ENCODE assay signal across 36 cellular contexts in the genomic region with DNA sequence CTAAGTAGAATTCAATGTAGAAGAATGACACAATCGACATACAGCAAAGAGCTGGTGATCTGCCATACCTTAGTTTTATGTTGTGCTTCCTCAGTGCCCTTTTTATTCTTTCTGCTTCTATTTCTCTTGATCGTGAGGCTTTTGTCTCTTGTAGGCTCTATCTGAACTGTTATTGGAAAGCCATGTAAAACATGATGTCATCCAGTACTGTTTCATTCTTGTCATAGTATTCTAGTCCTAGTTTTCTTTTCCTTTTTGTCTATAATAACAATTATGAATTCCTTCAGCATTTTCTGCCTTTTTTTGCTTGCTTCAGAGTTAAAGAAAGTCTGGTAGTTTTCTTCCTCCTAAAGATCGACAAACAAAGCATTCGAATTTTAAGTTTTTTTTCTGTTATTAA.
"Had no signal": no experiment of that assay in that cellular context is flagged by ENCODE, and none has a peak within 500 bp of the region (broad histone marks: within the 10 kb centered on the region; RNA-seq: fewer than 3 reads in every experiment).

No MANE protein-coding gene starts in this region.

- H3K27me3 ChIP-seq: brain microvascular endothelial cell, esophagus squamous epithelium, foreskin keratinocyte, gastrocnemius medialis, hepatocyte had no signal

- H2AFZ ChIP-seq: hepatocyte had no signal

- H3K4me3 Mint-ChIP-seq: activated CD4-positive, alpha-beta memory T cell treated with anti-CD3 and anti-CD28 coated beads for 36 hours; activated CD4-positive, alpha-beta T cell treated with anti-CD3 and anti-CD28 coated beads for 36 hours; activated CD4-positive, alpha-beta T cell treated with anti-CD3 and anti-CD28 coated beads, Interleukin-2, amount 10 ng/mL, durations not matched to agents 24 days and 14 days; activated CD8-positive, alpha-beta memory T cell treated with anti-CD3 and anti-CD28 coated beads, Interleukin-2, amount 10 ng/mL, durations not matched to agents 7 days and 5 days; activated CD8-positive, alpha-beta T cell treated with anti-CD3 and anti-CD28 coated beads, Interleukin-2, amount 10 ng/mL, durations not matched to agents 7 days and 5 days; activated naive CD4-positive, alpha-beta T cell treated with anti-CD3 and anti-CD28 coated beads for 36 hours; activated naive CD4-positive, alpha-beta T cell treated with anti-CD3 and anti-CD28 coated beads, Interleukin-2, amount 50 U/mL, for 24 hours; activated naive CD8-positive, alpha-beta T cell treated with anti-CD3 and anti-CD28 coated beads, Interleukin-2, amount 10 ng/mL, durations not matched to agents 7 days and 5 days; activated T-helper 1 cell treated with anti-CD3 and anti-CD28 coated beads, Interleukin-12 subunit alpha, Interleukin-12 subunit beta, Interleukin-2, Interleukin-4 antibody, amounts not matched to agents 30 ng/mL and 10 ng/mL and 1 ng/mL, durations not matched to agents 14 hours and 24 hours and 36 hours; central memory CD8-positive, alpha-beta T cell; effector memory CD8-positive, alpha-beta T cell had no signal

- DNase-seq: activated CD4-positive, alpha-beta memory T cell treated with anti-CD3 and anti-CD28 coated beads for 36 hours; activated CD4-positive, alpha-beta T cell treated with anti-CD3 and anti-CD28 coated beads for 36 hours; activated CD4-positive, alpha-beta T cell treated with anti-CD3 and anti-CD28 coated beads, Interleukin-2, amount 10 ng/mL, durations not matched to agents 24 days and 14 days; activated CD4-positive, CD25-positive, alpha-beta regulatory T cell; activated CD4-positive, CD25-positive, alpha-beta regulatory T cell treated with anti-CD3 and anti-CD28 coated beads, Interleukin-2, amount 50 U/mL, for 72 hours; activated CD8-positive, alpha-beta memory T cell treated with anti-CD3 and anti-CD28 coated beads, Interleukin-2, amount 10 ng/mL, durations not matched to agents 7 days and 5 days; activated CD8-positive, alpha-beta memory T cell treated with anti-CD3 and anti-CD28 coated beads, Interleukin-2, amount 50 U/mL, for 4 hours; activated CD8-positive, alpha-beta T cell treated with anti-CD3 and anti-CD28 coated beads, Interleukin-2, amount 10 ng/mL, durations not matched to agents 7 days and 5 days; activated effector memory CD4-positive, alpha-beta T cell treated with anti-CD3 and anti-CD28 coated beads, Interleukin-2, amount 50 U/mL, for 16 hours; activated naive CD4-positive, alpha-beta T cell treated with anti-CD3 and anti-CD28 coated beads for 36 hours; activated naive CD8-positive, alpha-beta T cell treated with anti-CD3 and anti-CD28 coated beads, Interleukin-2, amount 10 ng/mL, durations not matched to agents 7 days and 5 days; activated T-cell treated with anti-CD3 and anti-CD28 coated beads, Interleukin-2, amount 50 U/mL, for 1 hour; activated T-cell treated with anti-CD3 and anti-CD28 coated beads, Interleukin-2, amount 50 U/mL, for 48 hours; amniotic stem cell; anterior cingulate cortex; brain microvascular endothelial cell; cortex of kidney; dermis blood vessel endothelial cell; effector CD4-positive, alpha-beta T cell; effector memory CD8-positive, alpha-beta T cell; esophagus squamous epithelium; foreskin keratinocyte; gastrocnemius medialis; glutamatergic neuron; heart left ventricle; T-helper 1 cell; T-helper 2 cell had no signal

- H3K9me3 Mint-ChIP-seq: activated CD4-positive, alpha-beta memory T cell treated with anti-CD3 and anti-CD28 coated beads for 36 hours; activated naive CD4-positive, alpha-beta T cell treated with anti-CD3 and anti-CD28 coated beads for 36 hours; activated naive CD4-positive, alpha-beta T cell treated with anti-CD3 and anti-CD28 coated beads, Interleukin-2, amount 50 U/mL, for 24 hours; activated naive CD8-positive, alpha-beta T cell treated with anti-CD3 and anti-CD28 coated beads, Interleukin-2, amount 10 ng/mL, durations not matched to agents 7 days and 5 days; activated T-helper 1 cell treated with anti-CD3 and anti-CD28 coated beads, Interleukin-12 subunit alpha, Interleukin-12 subunit beta, Interleukin-2, Interleukin-4 antibody, amounts not matched to agents 30 ng/mL and 10 ng/mL and 1 ng/mL, durations not matched to agents 14 hours and 24 hours and 36 hours; activated T-helper 2 cell treated with anti-CD3 and anti-CD28 coated beads, Interferon-gamma antibody, Interleukin-2, Interleukin-4, amounts not matched to agents 10 μg/mL and 5 μg/mL and 100 μg/mL, durations not matched to agents 14 hours and 24 hours and 36 hours; central memory CD8-positive, alpha-beta T cell; effector memory CD8-positive, alpha-beta T cell had no signal

- H3K79me2 ChIP-seq: hepatocyte had no signal

- H3K27me3 Mint-ChIP-seq: activated CD4-positive, alpha-beta T cell treated with anti-CD3 and anti-CD28 coated beads, Interleukin-2, amount 10 ng/mL, durations not matched to agents 24 days and 14 days; activated CD8-positive, alpha-beta memory T cell treated with anti-CD3 and anti-CD28 coated beads, Interleukin-2, amount 10 ng/mL, durations not matched to agents 7 days and 5 days; activated naive CD8-positive, alpha-beta T cell treated with anti-CD3 and anti-CD28 coated beads, Interleukin-2, amount 10 ng/mL, durations not matched to agents 7 days and 5 days; central memory CD8-positive, alpha-beta T cell had no signal

- H3K4me3 ChIP-seq: esophagus squamous epithelium, gastrocnemius medialis, heart left ventricle, hepatocyte had no signal

- H3K9me3 ChIP-seq: esophagus squamous epithelium, gastrocnemius medialis had no signal

- H3K4me1 Mint-ChIP-seq: activated CD4-positive, alpha-beta T cell treated with anti-CD3 and anti-CD28 coated beads, Interleukin-2, amount 10 ng/mL, durations not matched to agents 24 days and 14 days; activated CD8-positive, alpha-beta memory T cell treated with anti-CD3 and anti-CD28 coated beads, Interleukin-2, amount 10 ng/mL, durations not matched to agents 7 days and 5 days; activated naive CD4-positive, alpha-beta T cell treated with anti-CD3 and anti-CD28 coated beads, Interleukin-2, amount 50 U/mL, for 24 hours; activated naive CD8-positive, alpha-beta T cell treated with anti-CD3 and anti-CD28 coated beads, Interleukin-2, amount 10 ng/mL, durations not matched to agents 7 days and 5 days; central memory CD8-positive, alpha-beta T cell had no signal

- H3K4me1 ChIP-seq: foreskin keratinocyte, gastrocnemius medialis, heart left ventricle had no signal

- H3K36me3 Mint-ChIP-seq: activated CD4-positive, alpha-beta memory T cell treated with anti-CD3 and anti-CD28 coated beads for 36 hours; activated CD8-positive, alpha-beta memory T cell treated with anti-CD3 and anti-CD28 coated beads, Interleukin-2, amount 10 ng/mL, durations not matched to agents 7 days and 5 days; activated naive CD4-positive, alpha-beta T cell treated with anti-CD3 and anti-CD28 coated beads, Interleukin-2, amount 50 U/mL, for 24 hours; activated naive CD8-positive, alpha-beta T cell treated with anti-CD3 and anti-CD28 coated beads, Interleukin-2, amount 10 ng/mL, durations not matched to agents 7 days and 5 days had no signal

- FAIRE-seq: astrocyte, bronchial epithelial cell, colon had no signal

- H3K4me2 ChIP-seq: hepatocyte had no signal

- H3K27ac Mint-ChIP-seq: activated CD4-positive, alpha-beta memory T cell treated with anti-CD3 and anti-CD28 coated beads for 36 hours; activated CD4-positive, alpha-beta T cell treated with anti-CD3 and anti-CD28 coated beads for 36 hours; activated CD4-positive, alpha-beta T cell treated with anti-CD3 and anti-CD28 coated beads, Interleukin-2, amount 10 ng/mL, durations not matched to agents 24 days and 14 days; activated CD8-positive, alpha-beta memory T cell treated with anti-CD3 and anti-CD28 coated beads, Interleukin-2, amount 10 ng/mL, durations not matched to agents 7 days and 5 days; activated CD8-positive, alpha-beta T cell treated with anti-CD3 and anti-CD28 coated beads, Interleukin-2, amount 10 ng/mL, durations not matched to agents 7 days and 5 days; activated naive CD4-positive, alpha-beta T cell treated with anti-CD3 and anti-CD28 coated beads for 36 hours; activated naive CD4-positive, alpha-beta T cell treated with anti-CD3 and anti-CD28 coated beads, Interleukin-2, amount 50 U/mL, for 24 hours; activated naive CD8-positive, alpha-beta T cell treated with anti-CD3 and anti-CD28 coated beads, Interleukin-2, amount 10 ng/mL, durations not matched to agents 7 days and 5 days; activated T-helper 1 cell treated with anti-CD3 and anti-CD28 coated beads, Interleukin-12 subunit alpha, Interleukin-12 subunit beta, Interleukin-2, Interleukin-4 antibody, amounts not matched to agents 30 ng/mL and 10 ng/mL and 1 ng/mL, durations not matched to agents 14 hours and 24 hours and 36 hours; activated T-helper 2 cell treated with anti-CD3 and anti-CD28 coated beads, Interferon-gamma antibody, Interleukin-2, Interleukin-4, amounts not matched to agents 10 μg/mL and 5 μg/mL and 100 μg/mL, durations not matched to agents 14 hours and 24 hours and 36 hours; effector memory CD8-positive, alpha-beta T cell had no signal

- ATAC-seq: activated CD4-positive, alpha-beta T cell treated with anti-CD3 and anti-CD28 coated beads for 36 hours; activated CD8-positive, alpha-beta memory T cell treated with anti-CD3 and anti-CD28 coated beads, Interleukin-2, amount 10 ng/mL, durations not matched to agents 7 days and 5 days; activated CD8-positive, alpha-beta T cell treated with anti-CD3 and anti-CD28 coated beads, Interleukin-2, amount 10 ng/mL, durations not matched to agents 7 days and 5 days; effector memory CD8-positive, alpha-beta T cell; foreskin keratinocyte; gastrocnemius medialis; heart left ventricle had no signal

- H3K36me3 ChIP-seq: brain microvascular endothelial cell, esophagus squamous epithelium, gastrocnemius medialis, heart left ventricle had no signal

- H3K27ac ChIP-seq: brain microvascular endothelial cell, epithelial cell of prostate, esophagus squamous epithelium, foreskin keratinocyte, gastrocnemius medialis, heart left ventricle, hepatocyte had no signal
